In genomic region chr2:230627091-230627490, GRCh38 we compare ENCODE assay signal across 2 cellular contexts.
A peak's percentile ranks its signal among the peaks of the same experiment; 100 is the strongest.
DNase-seq lines count a peak whose midpoint lies in the region; ATAC-seq, FAIRE-seq and TF ChIP-seq lines count a peak whose summit lies in the region.
"Not testable (repeated sequence)": the region's sequence is repeated elsewhere in the genome, so short reads cannot be mapped to it uniquely, and the experiment has no call there.

No MANE protein-coding gene starts in this region.

- CTCF ChIA-PET in K562 (lab: Yijun Ruan, JAX; ENCODE audit: low intra/inter-chr PET ratio) = not testable (repeated sequence)

- in situ Hi-C loops in K562 (cut with MboI) = not testable (repeated sequence)

- not testable (repeated sequence) for H3K4me2 ChIP-seq in K562 (ENCODE audit: insufficient read depth, low read length)

- not testable (repeated sequence) for H3K4me3 Mint-ChIP-seq in activated T-helper 1 cell treated with anti-CD3 and anti-CD28 coated beads, Interleukin-12 subunit alpha, Interleukin-12 subunit beta, Interleukin-2, Interleukin-4 antibody, amounts not matched to agents 30 ng/mL and 10 ng/mL and 1 ng/mL, durations not matched to agents 14 hours and 24 hours and 36 hours

- POLR2A ChIA-PET in K562 (lab: Yijun Ruan, JAX) = interaction anchor here (1.3 kb wide), 1 partner anchor 12 kb away, joined by 3 read pairs; no protein-coding TSS in a partner anchor

- H3K9me3 ChIP-seq in K562 (replicated peaks; ENCODE audit: control insufficient read depth, insufficient read depth, low read depth, low read length) = not testable (repeated sequence)

- intact Hi-C loops in activated T-helper 1 cell treated with anti-CD3 and anti-CD28 coated beads, Interleukin-12 subunit alpha, Interleukin-12 subunit beta, Interleukin-2, Interleukin-4 antibody, amounts not matched to agents 30 ng/mL and 10 ng/mL and 1 ng/mL, durations not matched to agents 14 hours and 24 hours and 36 hours (cut with micrococcal nuclease) = loop anchor here (5.0 kb wide), 1 partner anchor 35 kb away; no protein-coding TSS in a partner anchor
- intact Hi-C loops in K562 (cut with micrococcal nuclease) = not testable (repeated sequence)

- not testable (repeated sequence) for TF ChIP-seq POLR2A in K562 (conservative IDR thresholded peaks at IDR 0.05)

- H3K36me3 ChIP-seq in K562 (ENCODE audit: control insufficient read depth, insufficient read depth, low read length) = not testable (repeated sequence)

- TF ChIP-seq RAD21 in K562 (CRISPR knock-in tag; conservative IDR thresholded peaks at IDR 0.05 in 1 of 2, IDR thresholded peaks at IDR 0.05 in 1 of 2) = not testable (repeated sequence)

- peak overlapping the region; percentile 41 for H3K27ac Mint-ChIP-seq in activated T-helper 1 cell treated with anti-CD3 and anti-CD28 coated beads, Interleukin-12 subunit alpha, Interleukin-12 subunit beta, Interleukin-2, Interleukin-4 antibody, amounts not matched to agents 30 ng/mL and 10 ng/mL and 1 ng/mL, durations not matched to agents 14 hours and 24 hours and 36 hours

- not testable (repeated sequence) for H3K27me3 ChIP-seq in K562 (ENCODE audit: control insufficient read depth in 2 of 2, insufficient read depth in 2 of 2, low read length in 2 of 2)

- not testable (repeated sequence) for DNase-seq in activated T-helper 1 cell treated with anti-CD3 and anti-CD28 coated beads, Interleukin-12 subunit alpha, Interleukin-12 subunit beta, Interleukin-2, Interleukin-4 antibody, amounts not matched to agents 30 ng/mL and 10 ng/mL and 1 ng/mL, durations not matched to agents 14 hours and 24 hours and 36 hours (ENCODE audit: low spot score); K562 (ENCODE audit: extremely low read depth in 1 of 4, low spot score in 3 of 4)

- not testable (repeated sequence) for H3K4me3 ChIP-seq in K562

- H3K27ac ChIP-seq in K562 (ENCODE audit: extremely low read depth, low read depth, low read length) = not testable (repeated sequence)

- H3K9me1 ChIP-seq in K562 (ENCODE audit: control insufficient read depth, insufficient read depth, low read length) = not testable (repeated sequence)

- H3K36me3 Mint-ChIP-seq in activated T-helper 1 cell treated with anti-CD3 and anti-CD28 coated beads, Interleukin-12 subunit alpha, Interleukin-12 subunit beta, Interleukin-2, Interleukin-4 antibody, amounts not matched to agents 30 ng/mL and 10 ng/mL and 1 ng/mL, durations not matched to agents 14 hours and 24 hours and 36 hours (ENCODE audit: low read depth) = not testable (repeated sequence)

- not testable (repeated sequence) for FAIRE-seq in K562 (lab: Jason Lieb, UNC)

- not testable (repeated sequence) for H3K27me3 Mint-ChIP-seq in activated T-helper 1 cell treated with anti-CD3 and anti-CD28 coated beads, Interleukin-12 subunit alpha, Interleukin-12 subunit beta, Interleukin-2, Interleukin-4 antibody, amounts not matched to agents 30 ng/mL and 10 ng/mL and 1 ng/mL, durations not matched to agents 14 hours and 24 hours and 36 hours (ENCODE audit: insufficient read depth)

- not testable (repeated sequence) for H3K9ac ChIP-seq in K562 (ENCODE audit: insufficient read depth in 1 of 2, low read depth in 2 of 2, low read length in 2 of 2)

- TF ChIP-seq EP300 in K562 (IDR thresholded peaks at IDR 0.05; ENCODE audit: low read length) = not testable (repeated sequence)

- TF ChIP-seq CTCF in K562 (IDR thresholded peaks at IDR 0.05 in 2 of 3, conservative IDR thresholded peaks at IDR 0.05 in 1 of 3; ENCODE audit: insufficient read depth in 2 of 3, low read depth in 1 of 3, low read length in 3 of 3) = not testable (repeated sequence)

- not testable (repeated sequence) for H2AFZ ChIP-seq in K562 (ENCODE audit: low read depth, low read length)

- BruUV-seq in K562 (replicated peaks; lab: Mats Ljungman, UMichigan) = not testable (repeated sequence)

- H4K20me1 ChIP-seq in K562 (replicated peaks; ENCODE audit: control insufficient read depth, insufficient read depth, low read length) = not testable (repeated sequence)

- WGBS in K562 (ENCODE audit: insufficient coverage, low coverage, missing lambda C conversion rate) = 93% methylated on average over 4 of the region's 4 CpGs

- H3K79me2 ChIP-seq in K562 (ENCODE audit: control insufficient read depth, insufficient read depth, low read length) = not testable (repeated sequence)

- peaks cover 14% of the 10 kb centered on the region for H3K4me1 Mint-ChIP-seq in activated T-helper 1 cell treated with anti-CD3 and anti-CD28 coated beads, Interleukin-12 subunit alpha, Interleukin-12 subunit beta, Interleukin-2, Interleukin-4 antibody, amounts not matched to agents 30 ng/mL and 10 ng/mL and 1 ng/mL, durations not matched to agents 14 hours and 24 hours and 36 hours (ENCODE audit: low read depth)

- peaks cover 24% of the 10 kb centered on the region for H3K9me3 Mint-ChIP-seq in activated T-helper 1 cell treated with anti-CD3 and anti-CD28 coated beads, Interleukin-12 subunit alpha, Interleukin-12 subunit beta, Interleukin-2, Interleukin-4 antibody, amounts not matched to agents 30 ng/mL and 10 ng/mL and 1 ng/mL, durations not matched to agents 14 hours and 24 hours and 36 hours

- ATAC-seq in K562 = not testable (repeated sequence)

- H3K4me1 ChIP-seq in K562 (replicated peaks in 1 of 2; ENCODE audit: control insufficient read depth in 2 of 2, insufficient read depth in 2 of 2, low read length in 2 of 2) = not testable (repeated sequence)

TF ChIP-seq in K562, 482 proteins besides CTCF, POLR2A, EP300 and RAD21:
- TF ChIP-seq DACH1 (IDR thresholded peaks at IDR 0.05; ENCODE audit: partially characterized antibody) = peak; percentile 91
